18 cellular contexts compared by ENCODE assay signal in the genomic region with DNA sequence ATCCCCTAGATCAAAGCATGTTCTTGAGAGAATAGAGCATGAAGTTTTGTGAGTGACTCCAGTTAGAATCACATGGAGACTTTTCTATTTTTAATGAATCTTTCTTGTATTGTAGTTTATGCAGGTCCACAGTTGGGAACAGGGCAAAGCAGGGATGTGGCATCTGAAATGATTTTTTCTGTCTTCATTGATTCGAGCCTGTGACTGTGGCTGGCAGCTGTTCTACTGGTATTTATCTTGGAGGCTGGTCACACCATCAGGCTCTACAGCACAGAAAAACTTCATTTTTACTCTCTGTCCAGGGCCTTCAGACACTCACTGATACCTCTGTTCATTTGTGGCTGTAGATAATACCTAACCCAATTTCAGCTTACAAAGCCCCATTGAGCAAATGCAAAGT.
A peak's percentile ranks its signal among the peaks of the same experiment; 100 is the strongest.
DNase-seq lines count a peak whose midpoint lies in the region; ATAC-seq, FAIRE-seq and TF ChIP-seq lines count a peak whose summit lies in the region.
"Had no signal": no experiment of that assay in that cellular context is flagged by ENCODE, and none has a peak within 500 bp of the region (broad histone marks: within the 10 kb centered on the region; RNA-seq: fewer than 3 reads in every experiment).

No MANE protein-coding gene starts in this region.

- H3K27me3 ChIP-seq in liver (ENCODE audit: control insufficient read depth in 4 of 4, insufficient read depth in 4 of 4, low read length in 3 of 4), result no peaks in the 10 kb centered on the region
- H3K27me3 ChIP-seq in HepG2 (ENCODE audit: control insufficient read depth in 1 of 2, insufficient read depth in 2 of 2, low read length in 2 of 2), result no peaks in the 10 kb centered on the region

- POLR2A ChIA-PET in HepG2 (lab: Yijun Ruan, JAX), result no interaction called here

- no peak overlapping the region for H3K4me2 ChIP-seq in HepG2 (ENCODE audit: low read depth, low read length)
- H3K4me2 ChIP-seq: GM23338 had no signal

- intact Hi-C loops in HepG2 (cut with micrococcal nuclease; ENCODE audit: unreplicated experiment), result loop anchor here (2.0 kb wide), 2 partner anchors 679 to 1313 kb away; no protein-coding TSS in a partner anchor

- H2AFZ ChIP-seq in HepG2 (ENCODE audit: low read length), result no peak overlapping the region
- H2AFZ ChIP-seq: GM23338 had no signal

- TF ChIP-seq CTCF in liver (IDR thresholded peaks at IDR 0.05; ENCODE audit: low read depth, low read length, missing input control) (no peak), HepG2 (CRISPR knock-in tag; IDR thresholded peaks at IDR 0.05) (no peak)

- no peak overlapping the region for H3K9ac ChIP-seq in liver (ENCODE audit: low read depth in 1 of 2, low read length in 2 of 2)
- no peak overlapping the region for H3K9ac ChIP-seq in HepG2 (ENCODE audit: insufficient read depth, low read depth, low read length)
- H3K9ac ChIP-seq in SK-N-MC (ENCODE audit: insufficient read length), result peak overlapping the region; percentile 3

- in situ Hi-C loops in HepG2 (cut with HindIII; ENCODE audit: extremely low pct_ligation_motif_present, low pct_unique_long_range_greater_than_20kb), result loop anchor here (10.0 kb wide), 1 partner anchor 1317 kb away; no protein-coding TSS in a partner anchor

- TF ChIP-seq EP300 in HepG2 (IDR thresholded peaks at IDR 0.05; ENCODE audit: low read depth in 2 of 2, low read length in 2 of 2), result no peak
- TF ChIP-seq EP300 in HepG2 (CRISPR knock-in tag; IDR thresholded peaks at IDR 0.05; ENCODE audit: borderline replicate concordance), result no peak

- H3K4me3 ChIP-seq in liver (ENCODE audit: low read depth in 1 of 3, low read length in 3 of 3), result no peak overlapping the region
- H3K4me3 ChIP-seq in HepG2 (replicated peaks in 1 of 3; ENCODE audit: insufficient read depth in 1 of 3, low read depth in 2 of 3, low read length in 3 of 3), result no peak overlapping the region
- H3K4me3 ChIP-seq in SK-N-MC, result no peak overlapping the region
- H3K4me3 ChIP-seq: GM23338 had no signal

- DNase-seq in HepG2 (ENCODE audit: low spot score) (no peak), SK-N-MC (ENCODE audit: low read depth, low spot score) (no peak), retina (peak; percentile 72), inferior parietal cortex (ENCODE audit: extremely low spot score) (no peak)
- DNase-seq: C1 segment of cervical spinal cord; Calu3; CD4-positive, alpha-beta memory T cell; COR-L47; DMS53; DMS79 treated with DMSO at 0.1 percent for 48 hours; GF-D8; H9 had no signal

- H3K9me3 ChIP-seq in liver (ENCODE audit: control insufficient read depth in 4 of 4, low read length in 3 of 4), result peaks cover 0 to 25% (median 18%) of the 10 kb centered on the region in 4 donors
- peaks cover 24% of the 10 kb centered on the region for H3K9me3 ChIP-seq in HepG2 (ENCODE audit: low read length)
- no peaks in the 10 kb centered on the region; the same call in 1 of the 2 replicates for H3K9me3 ChIP-seq in SK-N-MC (ENCODE audit: low read depth, low read length)

- no peaks in the 10 kb centered on the region for H3K79me2 ChIP-seq in HepG2 (ENCODE audit: insufficient read depth, low read length)

- no TSS peak for BruUV-seq in HepG2 (replicated peaks; lab: Mats Ljungman, UMichigan)

- H4K20me1 ChIP-seq in HepG2 (ENCODE audit: insufficient read depth, low read length), result no peaks in the 10 kb centered on the region

- H3K27ac ChIP-seq in liver (ENCODE audit: low read depth in 1 of 2, low read length in 2 of 2), result no peak overlapping the region
- no peak overlapping the region for H3K27ac ChIP-seq in HepG2 (ENCODE audit: extremely low read length, insufficient read depth, low read length)
- H3K27ac ChIP-seq in SK-N-MC, result no peak overlapping the region

- TF ChIP-seq POLR2A in HepG2 (IDR thresholded peaks at IDR 0.05; ENCODE audit: insufficient read depth in 1 of 2, low read depth in 2 of 2, low read length in 2 of 2), result no peak

- WGBS in liver, result 13% methylated on average over 1 of the region's 1 CpG
- 0% methylated on average over 1 of the region's 1 CpG for WGBS in HepG2 (ENCODE audit: low lambda C conversion rate)

- CTCF ChIA-PET in HepG2 (lab: Yijun Ruan, JAX; ENCODE audit: low intra/inter-chr PET ratio, low total read pairs), result no interaction called here

- H3K4me1 ChIP-seq in liver (ENCODE audit: control insufficient read depth in 4 of 4, insufficient read depth in 4 of 4, low read length in 3 of 4), result no peaks in the 10 kb centered on the region
- H3K4me1 ChIP-seq in HepG2 (ENCODE audit: insufficient read depth, low read length), result no peaks in the 10 kb centered on the region

- ATAC-seq in HepG2 (no peak), HG03354 (IDR thresholded peaks at IDR 0.05; ENCODE audit: poor library complexity, severe bottlenecking, unreplicated experiment) (no peak)
- ATAC-seq: GM23338, HCT116 had no signal

- no peak for FAIRE-seq in HepG2 (lab: Jason Lieb, UNC)
- FAIRE-seq: GM12891, GM18507 had no signal

- TF ChIP-seq RAD21 in liver (IDR thresholded peaks at IDR 0.05) (peak; percentile 9 to 14), HepG2 (CRISPR knock-in tag; IDR thresholded peaks at IDR 0.05) (no peak)

- no peaks in the 10 kb centered on the region for H3K36me3 ChIP-seq in liver (ENCODE audit: control insufficient read depth in 4 of 4, insufficient read depth in 3 of 4, low read depth in 1 of 4, low read length in 3 of 4)
- no peaks in the 10 kb centered on the region for H3K36me3 ChIP-seq in HepG2 (replicated peaks in 1 of 2; ENCODE audit: control insufficient read depth in 1 of 2, insufficient read depth in 2 of 2, low read length in 2 of 2)
- peaks cover 3% of the 10 kb centered on the region; the same call in 1 of the 2 replicates for H3K36me3 ChIP-seq in SK-N-MC (ENCODE audit: insufficient read depth, low read length)

TF ChIP-seq in liver, 16 proteins besides CTCF, POLR2A, EP300 and RAD21 (continues in another document):
- no peak for TF ChIP-seq SP1 (IDR thresholded peaks at IDR 0.05)
- TF ChIP-seq TAF1 (conservative IDR thresholded peaks at IDR 0.05), result no peak
- TF ChIP-seq JUND (IDR thresholded peaks at IDR 0.05), result no peak
- TF ChIP-seq, protein P1, sequence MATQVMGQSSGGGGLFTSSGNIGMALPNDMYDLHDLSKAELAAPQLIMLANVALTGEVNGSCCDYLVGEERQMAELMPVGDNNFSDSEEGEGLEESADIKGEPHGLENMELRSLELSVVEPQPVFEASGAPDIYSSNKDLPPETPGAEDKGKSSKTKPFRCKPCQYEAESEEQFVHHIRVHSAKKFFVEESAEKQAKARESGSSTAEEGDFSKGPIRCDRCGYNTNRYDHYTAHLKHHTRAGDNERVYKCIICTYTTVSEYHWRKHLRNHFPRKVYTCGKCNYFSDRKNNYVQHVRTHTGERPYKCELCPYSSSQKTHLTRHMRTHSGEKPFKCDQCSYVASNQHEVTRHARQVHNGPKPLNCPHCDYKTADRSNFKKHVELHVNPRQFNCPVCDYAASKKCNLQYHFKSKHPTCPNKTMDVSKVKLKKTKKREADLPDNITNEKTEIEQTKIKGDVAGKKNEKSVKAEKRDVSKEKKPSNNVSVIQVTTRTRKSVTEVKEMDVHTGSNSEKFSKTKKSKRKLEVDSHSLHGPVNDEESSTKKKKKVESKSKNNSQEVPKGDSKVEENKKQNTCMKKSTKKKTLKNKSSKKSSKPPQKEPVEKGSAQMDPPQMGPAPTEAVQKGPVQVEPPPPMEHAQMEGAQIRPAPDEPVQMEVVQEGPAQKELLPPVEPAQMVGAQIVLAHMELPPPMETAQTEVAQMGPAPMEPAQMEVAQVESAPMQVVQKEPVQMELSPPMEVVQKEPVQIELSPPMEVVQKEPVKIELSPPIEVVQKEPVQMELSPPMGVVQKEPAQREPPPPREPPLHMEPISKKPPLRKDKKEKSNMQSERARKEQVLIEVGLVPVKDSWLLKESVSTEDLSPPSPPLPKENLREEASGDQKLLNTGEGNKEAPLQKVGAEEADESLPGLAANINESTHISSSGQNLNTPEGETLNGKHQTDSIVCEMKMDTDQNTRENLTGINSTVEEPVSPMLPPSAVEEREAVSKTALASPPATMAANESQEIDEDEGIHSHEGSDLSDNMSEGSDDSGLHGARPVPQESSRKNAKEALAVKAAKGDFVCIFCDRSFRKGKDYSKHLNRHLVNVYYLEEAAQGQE (IDR thresholded peaks at IDR 0.05), result no peak
- no peak for TF ChIP-seq EGR1 (IDR thresholded peaks at IDR 0.05; ENCODE audit: low read depth in 2 of 2)
- TF ChIP-seq HNF4G (IDR thresholded peaks at IDR 0.05), result no peak
- TF ChIP-seq FOXA2 (IDR thresholded peaks at IDR 0.05), result no peak
- TF ChIP-seq YY1 (IDR thresholded peaks at IDR 0.05), result no peak
- TF ChIP-seq NR2F2 (IDR thresholded peaks at IDR 0.05), result no peak

TF ChIP-seq in HepG2, 621 proteins besides CTCF, POLR2A, EP300 and RAD21:
- no peak for TF ChIP-seq SAFB2 (CRISPR knock-in tag; IDR thresholded peaks at IDR 0.05; ENCODE audit: borderline replicate concordance, low read depth)
